In the genomic region with DNA sequence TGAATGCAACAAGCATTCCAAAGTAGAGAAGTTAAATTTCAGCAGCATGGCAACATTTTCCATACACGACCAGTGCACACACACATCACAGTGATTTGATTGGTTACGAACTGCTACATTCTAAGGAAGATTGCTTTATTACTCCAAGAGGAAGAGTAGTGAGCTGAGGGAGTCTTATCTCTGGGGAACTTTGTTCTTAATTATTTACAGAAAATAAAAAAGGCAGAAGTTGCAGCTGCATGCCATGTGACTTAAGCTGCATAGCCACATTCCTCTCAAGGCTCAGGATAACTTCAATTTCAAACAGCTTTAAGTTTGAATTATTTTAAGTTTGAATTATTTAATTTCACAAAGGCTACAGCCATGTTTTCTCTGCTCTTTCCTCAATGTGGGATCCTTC, we compare ENCODE assay signal across 22 cellular contexts.
DNase-seq lines count a peak whose midpoint lies in the region; ATAC-seq and TF ChIP-seq lines count a peak whose summit lies in the region.
"Had no signal": no experiment of that assay in that cellular context is flagged by ENCODE, and none has a peak within 500 bp of the region (broad histone marks: within the 10 kb centered on the region; RNA-seq: fewer than 3 reads in every experiment).

No MANE protein-coding gene starts in this region.

- H3K27me3 ChIP-seq in BLaER1 (no peaks in the 10 kb centered on the region), GM23338 (ENCODE audit: insufficient read depth) (no peaks in the 10 kb centered on the region), adipocyte (replicated peaks; ENCODE audit: control insufficient read depth, insufficient read depth, low read length) (no peaks in the 10 kb centered on the region)
- H3K27me3 ChIP-seq: BE2C had no signal

- DNase-seq in GM23338 (ENCODE audit: low spot score) (no peak), adipocyte (ENCODE audit: low read depth) (peak; percentile 34), left colon (no peak), H4 (ENCODE audit: low spot score) (no peak), MV-4-11 (lab: John Stamatoyannopoulos, UW) (no peak), GDM1 (lab: John Stamatoyannopoulos, UW) (no peak), NCI-H748 (lab: John Stamatoyannopoulos, UW; ENCODE audit: unreplicated experiment) (no peak)
- DNase-seq: 8988T; ACHN; BE2C; CD4-positive, CD25-positive, alpha-beta regulatory T cell; DMS53; NCI-H1092 treated with DMSO at 0.1 percent for 48 hours; NCI-H1436; NCI-H187 treated with DMSO at 0.1 percent for 48 hours; NCI-H2171 treated with DMSO at 0.1 percent for 48 hours; NCI-H524; NCI-H774 had no signal

- peak overlapping the region; percentile 59; the same call in 1 of the 2 replicates for H2AFZ ChIP-seq in GM23338

- no peak for TF ChIP-seq CTCF in GM23338 (conservative IDR thresholded peaks at IDR 0.05; ENCODE audit: low read depth in 2 of 2)

- H3K9ac ChIP-seq in BLaER1 = no peak overlapping the region
- no peak overlapping the region for H3K9ac ChIP-seq in adipocyte (ENCODE audit: low read length)
- H3K9ac ChIP-seq: KMS-11 had no signal

- no peak overlapping the region for H3K27ac Mint-ChIP-seq in GM23338
- H3K27ac Mint-ChIP-seq: CD4-positive, CD25-positive, alpha-beta regulatory T cell; IgD-negative memory B cell had no signal

- H4K20me1 ChIP-seq in BLaER1 = no peaks in the 10 kb centered on the region
- H4K20me1 ChIP-seq in GM23338 (replicated peaks; ENCODE audit: insufficient read depth) = no peaks in the 10 kb centered on the region

- ATAC-seq in GM23338 (no peak), left colon (peak; percentile 97)
- ATAC-seq: SK-N-SH treated with all-trans-retinoic acid at 6 μM for 48 hours had no signal

- H3K4me2 ChIP-seq in BLaER1 (peak overlapping the region; percentile 13; the same call in 1 of the 2 replicates), GM23338 (no peak overlapping the region)
- H3K4me2 ChIP-seq: KMS-11 had no signal

- peaks cover 5% of the 10 kb centered on the region; the same call in 1 of the 3 replicates for H3K4me1 Mint-ChIP-seq in GM23338
- H3K4me1 Mint-ChIP-seq: CD4-positive, CD25-positive, alpha-beta regulatory T cell; IgD-negative memory B cell had no signal

- no peaks in the 10 kb centered on the region for H3K9me2 ChIP-seq in GM23338 (ENCODE audit: insufficient read depth)

- H3K36me3 Mint-ChIP-seq in GM23338 (ENCODE audit: low read depth) = peaks cover 16% of the 10 kb centered on the region
- H3K36me3 Mint-ChIP-seq: CD4-positive, CD25-positive, alpha-beta regulatory T cell had no signal

- H3K27ac ChIP-seq in BLaER1 = no peak overlapping the region
- no peak overlapping the region for H3K27ac ChIP-seq in GM23338 (ENCODE audit: low read depth)
- H3K27ac ChIP-seq: KMS-11 had no signal

- no peak overlapping the region for H3K4me3 ChIP-seq in BLaER1
- no peak overlapping the region for H3K4me3 ChIP-seq in GM23338
- no peak overlapping the region for H3K4me3 ChIP-seq in adipocyte (ENCODE audit: low read length)

- no peaks in the 10 kb centered on the region for H3K79me2 ChIP-seq in GM23338 (replicated peaks; ENCODE audit: insufficient read depth)

- intact Hi-C loops in left colon (cut with DNase I, micrococcal nuclease) = no loop called here

- no peaks in the 10 kb centered on the region for H3F3A ChIP-seq in GM23338 (replicated peaks; ENCODE audit: low read depth)

- no peak overlapping the region for H3K4me3 Mint-ChIP-seq in GM23338
- H3K4me3 Mint-ChIP-seq: CD4-positive, CD25-positive, alpha-beta regulatory T cell; IgD-negative memory B cell had no signal

- no peaks in the 10 kb centered on the region for H3K36me3 ChIP-seq in BLaER1
- H3K36me3 ChIP-seq in GM23338 (ENCODE audit: insufficient read depth) = 0 out of 2 replicates have a peak, but pooled peaks cover 9% of the 10 kb centered on the region
- no peaks in the 10 kb centered on the region for H3K36me3 ChIP-seq in adipocyte (ENCODE audit: control insufficient read depth, insufficient read depth, low read length, severe bottlenecking)
- H3K36me3 ChIP-seq: BE2C had no signal

- H3K9me3 Mint-ChIP-seq in GM23338 = peaks cover 26% of the 10 kb centered on the region

- peaks cover 9% of the 10 kb centered on the region; the same call in 1 of the 2 replicates for H3K4me1 ChIP-seq in BLaER1
- H3K4me1 ChIP-seq in GM23338 (ENCODE audit: insufficient read depth) = peaks cover 11% of the 10 kb centered on the region; the same call in 1 of the 2 replicates
- peaks cover 23% of the 10 kb centered on the region for H3K4me1 ChIP-seq in adipocyte (ENCODE audit: control insufficient read depth, insufficient read depth, low read length)
- H3K4me1 ChIP-seq: BE2C had no signal

- H3K9me3 ChIP-seq in BLaER1 = peaks cover 13% of the 10 kb centered on the region
- no peaks in the 10 kb centered on the region for H3K9me3 ChIP-seq in adipocyte (ENCODE audit: control insufficient read depth, low read length)
- H3K9me3 ChIP-seq: BE2C had no signal

- peaks cover 1% of the 10 kb centered on the region for H3K27me3 Mint-ChIP-seq in GM23338 (ENCODE audit: insufficient read depth, low read depth, poor library complexity)

TF ChIP-seq in GM23338, 12 proteins besides CTCF, POLR2A, EP300 and RAD21:
- TF ChIP-seq ZNF331 (CRISPR knock-in tag; IDR thresholded peaks at IDR 0.05; ENCODE audit: low read depth) (no peak), CREB1 (CRISPR knock-in tag; IDR thresholded peaks at IDR 0.05; ENCODE audit: low read depth) (no peak), EZH2 (IDR thresholded peaks at IDR 0.05; ENCODE audit: low read depth, unreplicated experiment) (no peak), ETS1 (IDR thresholded peaks at IDR 0.05) (no peak)
- TF ChIP-seq, protein P1, sequence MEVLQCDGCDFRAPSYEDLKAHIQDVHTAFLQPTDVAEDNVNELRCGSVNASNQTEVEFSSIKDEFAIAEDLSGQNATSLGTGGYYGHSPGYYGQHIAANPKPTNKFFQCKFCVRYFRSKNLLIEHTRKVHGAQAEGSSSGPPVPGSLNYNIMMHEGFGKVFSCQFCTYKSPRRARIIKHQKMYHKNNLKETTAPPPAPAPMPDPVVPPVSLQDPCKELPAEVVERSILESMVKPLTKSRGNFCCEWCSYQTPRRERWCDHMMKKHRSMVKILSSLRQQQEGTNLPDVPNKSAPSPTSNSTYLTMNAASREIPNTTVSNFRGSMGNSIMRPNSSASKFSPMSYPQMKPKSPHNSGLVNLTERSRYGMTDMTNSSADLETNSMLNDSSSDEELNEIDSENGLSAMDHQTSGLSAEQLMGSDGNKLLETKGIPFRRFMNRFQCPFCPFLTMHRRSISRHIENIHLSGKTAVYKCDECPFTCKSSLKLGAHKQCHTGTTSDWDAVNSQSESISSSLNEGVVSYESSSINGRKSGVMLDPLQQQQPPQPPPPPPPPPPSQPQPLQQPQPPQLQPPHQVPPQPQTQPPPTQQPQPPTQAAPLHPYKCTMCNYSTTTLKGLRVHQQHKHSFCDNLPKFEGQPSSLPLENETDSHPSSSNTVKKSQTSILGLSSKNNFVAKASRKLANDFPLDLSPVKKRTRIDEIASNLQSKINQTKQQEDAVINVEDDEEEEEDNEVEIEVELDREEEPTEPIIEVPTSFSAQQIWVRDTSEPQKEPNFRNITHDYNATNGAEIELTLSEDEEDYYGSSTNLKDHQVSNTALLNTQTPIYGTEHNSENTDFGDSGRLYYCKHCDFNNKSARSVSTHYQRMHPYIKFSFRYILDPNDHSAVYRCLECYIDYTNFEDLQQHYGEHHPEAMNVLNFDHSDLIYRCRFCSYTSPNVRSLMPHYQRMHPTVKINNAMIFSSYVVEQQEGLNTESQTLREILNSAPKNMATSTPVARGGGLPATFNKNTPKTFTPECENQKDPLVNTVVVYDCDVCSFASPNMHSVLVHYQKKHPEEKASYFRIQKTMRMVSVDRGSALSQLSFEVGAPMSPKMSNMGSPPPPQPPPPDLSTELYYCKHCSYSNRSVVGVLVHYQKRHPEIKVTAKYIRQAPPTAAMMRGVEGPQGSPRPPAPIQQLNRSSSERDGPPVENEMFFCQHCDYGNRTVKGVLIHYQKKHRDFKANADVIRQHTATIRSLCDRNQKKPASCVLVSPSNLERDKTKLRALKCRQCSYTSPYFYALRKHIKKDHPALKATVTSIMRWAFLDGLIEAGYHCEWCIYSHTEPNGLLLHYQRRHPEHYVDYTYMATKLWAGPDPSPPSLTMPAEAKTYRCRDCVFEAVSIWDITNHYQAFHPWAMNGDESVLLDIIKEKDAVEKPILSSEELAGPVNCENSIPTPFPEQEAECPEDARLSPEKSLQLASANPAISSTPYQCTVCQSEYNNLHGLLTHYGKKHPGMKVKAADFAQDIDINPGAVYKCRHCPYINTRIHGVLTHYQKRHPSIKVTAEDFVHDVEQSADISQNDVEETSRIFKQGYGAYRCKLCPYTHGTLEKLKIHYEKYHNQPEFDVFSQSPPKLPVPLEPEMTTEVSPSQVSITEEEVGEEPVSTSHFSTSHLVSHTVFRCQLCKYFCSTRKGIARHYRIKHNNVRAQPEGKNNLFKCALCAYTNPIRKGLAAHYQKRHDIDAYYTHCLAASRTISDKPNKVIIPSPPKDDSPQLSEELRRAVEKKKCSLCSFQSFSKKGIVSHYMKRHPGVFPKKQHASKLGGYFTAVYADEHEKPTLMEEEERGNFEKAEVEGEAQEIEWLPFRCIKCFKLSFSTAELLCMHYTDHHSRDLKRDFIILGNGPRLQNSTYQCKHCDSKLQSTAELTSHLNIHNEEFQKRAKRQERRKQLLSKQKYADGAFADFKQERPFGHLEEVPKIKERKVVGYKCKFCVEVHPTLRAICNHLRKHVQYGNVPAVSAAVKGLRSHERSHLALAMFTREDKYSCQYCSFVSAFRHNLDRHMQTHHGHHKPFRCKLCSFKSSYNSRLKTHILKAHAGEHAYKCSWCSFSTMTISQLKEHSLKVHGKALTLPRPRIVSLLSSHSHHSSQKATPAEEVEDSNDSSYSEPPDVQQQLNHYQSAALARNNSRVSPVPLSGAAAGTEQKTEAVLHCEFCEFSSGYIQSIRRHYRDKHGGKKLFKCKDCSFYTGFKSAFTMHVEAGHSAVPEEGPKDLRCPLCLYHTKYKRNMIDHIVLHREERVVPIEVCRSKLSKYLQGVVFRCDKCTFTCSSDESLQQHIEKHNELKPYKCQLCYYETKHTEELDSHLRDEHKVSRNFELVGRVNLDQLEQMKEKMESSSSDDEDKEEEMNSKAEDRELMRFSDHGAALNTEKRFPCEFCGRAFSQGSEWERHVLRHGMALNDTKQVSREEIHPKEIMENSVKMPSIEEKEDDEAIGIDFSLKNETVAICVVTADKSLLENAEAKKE (CRISPR knock-in tag; IDR thresholded peaks at IDR 0.05) = no peak
